In genomic region chr19:17862711-17863519, GRCh38 we compare ENCODE assay signal across 1 cellular context.
A peak's percentile ranks its signal among the peaks of the same experiment; 100 is the strongest.
TF ChIP-seq lines count a peak whose summit lies in the region.

No MANE protein-coding gene starts in this region.

TF ChIP-seq in HepG2, 621 proteins besides CTCF, POLR2A, EP300 and RAD21:
- TF ChIP-seq HNRNPLL (IDR thresholded peaks at IDR 0.05; ENCODE audit: low read depth, low read length, poor library complexity, severe bottlenecking): peak; percentile 31
- peak; percentile 83 for TF ChIP-seq RBFOX2 (IDR thresholded peaks at IDR 0.05; ENCODE audit: low read depth, low read length)
- no peak for TF ChIP-seq JUNB (CRISPR knock-in tag; IDR thresholded peaks at IDR 0.05; ENCODE audit: borderline replicate concordance)
- no peak for TF ChIP-seq RXRA (CRISPR knock-in tag; IDR thresholded peaks at IDR 0.05)
- TF ChIP-seq HNRNPL (IDR thresholded peaks at IDR 0.05; ENCODE audit: low read depth, low read length): 0 out of 2 replicates have a peak, but pooled peaks have one; percentile 23
- TF ChIP-seq, protein P1, sequence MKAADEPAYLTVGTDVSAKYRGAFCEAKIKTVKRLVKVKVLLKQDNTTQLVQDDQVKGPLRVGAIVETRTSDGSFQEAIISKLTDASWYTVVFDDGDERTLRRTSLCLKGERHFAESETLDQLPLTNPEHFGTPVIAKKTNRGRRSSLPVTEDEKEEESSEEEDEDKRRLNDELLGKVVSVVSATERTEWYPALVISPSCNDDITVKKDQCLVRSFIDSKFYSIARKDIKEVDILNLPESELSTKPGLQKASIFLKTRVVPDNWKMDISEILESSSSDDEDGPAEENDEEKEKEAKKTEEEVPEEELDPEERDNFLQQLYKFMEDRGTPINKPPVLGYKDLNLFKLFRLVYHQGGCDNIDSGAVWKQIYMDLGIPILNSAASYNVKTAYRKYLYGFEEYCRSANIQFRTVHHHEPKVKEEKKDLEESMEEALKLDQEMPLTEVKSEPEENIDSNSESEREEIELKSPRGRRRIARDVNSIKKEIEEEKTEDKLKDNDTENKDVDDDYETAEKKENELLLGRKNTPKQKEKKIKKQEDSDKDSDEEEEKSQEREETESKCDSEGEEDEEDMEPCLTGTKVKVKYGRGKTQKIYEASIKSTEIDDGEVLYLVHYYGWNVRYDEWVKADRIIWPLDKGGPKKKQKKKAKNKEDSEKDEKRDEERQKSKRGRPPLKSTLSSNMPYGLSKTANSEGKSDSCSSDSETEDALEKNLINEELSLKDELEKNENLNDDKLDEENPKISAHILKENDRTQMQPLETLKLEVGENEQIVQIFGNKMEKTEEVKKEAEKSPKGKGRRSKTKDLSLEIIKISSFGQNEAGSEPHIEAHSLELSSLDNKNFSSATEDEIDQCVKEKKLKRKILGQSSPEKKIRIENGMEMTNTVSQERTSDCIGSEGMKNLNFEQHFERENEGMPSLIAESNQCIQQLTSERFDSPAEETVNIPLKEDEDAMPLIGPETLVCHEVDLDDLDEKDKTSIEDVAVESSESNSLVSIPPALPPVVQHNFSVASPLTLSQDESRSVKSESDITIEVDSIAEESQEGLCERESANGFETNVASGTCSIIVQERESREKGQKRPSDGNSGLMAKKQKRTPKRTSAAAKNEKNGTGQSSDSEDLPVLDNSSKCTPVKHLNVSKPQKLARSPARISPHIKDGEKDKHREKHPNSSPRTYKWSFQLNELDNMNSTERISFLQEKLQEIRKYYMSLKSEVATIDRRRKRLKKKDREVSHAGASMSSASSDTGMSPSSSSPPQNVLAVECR (CRISPR knock-in tag; IDR thresholded peaks at IDR 0.05; ENCODE audit: borderline replicate concordance): no peak
- TF ChIP-seq AGO2 (optimal IDR thresholded peaks at IDR 0.05; ENCODE audit: low read depth, low read length): peak; percentile 94
- TF ChIP-seq NR0B2 (CRISPR knock-in tag; IDR thresholded peaks at IDR 0.05): 0 out of 2 replicates have a peak, but pooled peaks have one; percentile 21
- TF ChIP-seq RBM22 (optimal IDR thresholded peaks at IDR 0.05; ENCODE audit: low read length): peak; percentile 67
- TF ChIP-seq ZNF768 (CRISPR knock-in tag; IDR thresholded peaks at IDR 0.05): no peak
